In genomic region chr17:58541249-58541648, GRCh38 we compare ENCODE assay signal across 9 cellular contexts. TPM values are rescaled to one million over a fixed set of nuclear protein-coding genes. Genes with fewer than 3 reads are reported as not detected.
A peak's percentile ranks its signal among the peaks of the same experiment; 100 is the strongest.
DNase-seq lines count a peak whose midpoint lies in the region; ATAC-seq and TF ChIP-seq lines count a peak whose summit lies in the region.
"Had no signal": no experiment of that assay in that cellular context is flagged by ENCODE, and none has a peak within 500 bp of the region (broad histone marks: within the 10 kb centered on the region; RNA-seq: fewer than 3 reads in every experiment).

No MANE protein-coding gene starts in this region.

- POLR2A ChIA-PET in activated CD8-positive, alpha-beta T cell treated with anti-CD3 and anti-CD28 coated beads, Interleukin-2, amount 10 ng/mL, durations not matched to agents 7 days and 5 days (lab: Charles Lee), result interaction anchor here (1.2 to 2.3 kb wide), 3 partner anchors 90 to 151 kb away, joined by 4 to 7 read pairs (median 5); partner anchors contain the start of gene RAD51C

- peaks cover 12% of the 10 kb centered on the region for H3K27me3 Mint-ChIP-seq in activated CD8-positive, alpha-beta T cell treated with anti-CD3 and anti-CD28 coated beads, Interleukin-2, amount 10 ng/mL, durations not matched to agents 7 days and 5 days (ENCODE audit: low read depth)
- peaks cover 8 to 31% (median 12%) of the 10 kb centered on the region in 3 donors for H3K27me3 Mint-ChIP-seq in naive B cell

- H3K27ac Mint-ChIP-seq in activated CD8-positive, alpha-beta T cell treated with anti-CD3 and anti-CD28 coated beads, Interleukin-2, amount 10 ng/mL, durations not matched to agents 7 days and 5 days, result no peak overlapping the region
- H3K27ac Mint-ChIP-seq in naive B cell, result no peak overlapping the region

- DNase-seq in GM10266 (ENCODE audit: extremely low spot score) (no peak), naive B cell (no peak), C1 segment of cervical spinal cord (lab: John Stamatoyannopoulos, UW) (no peak), GM19238 (ENCODE audit: insufficient read length, low spot score) (no peak), T1000 (lab: John Stamatoyannopoulos, UW) (no peak)
- DNase-seq in activated CD8-positive, alpha-beta T cell treated with anti-CD3 and anti-CD28 coated beads, Interleukin-2, amount 10 ng/mL, durations not matched to agents 7 days and 5 days, result no peak
- DNase-seq: activated CD4-positive, alpha-beta T cell treated with anti-CD3 and anti-CD28 coated beads for 48 hours had no signal

- H3K36me3 Mint-ChIP-seq in activated CD8-positive, alpha-beta T cell treated with anti-CD3 and anti-CD28 coated beads, Interleukin-2, amount 10 ng/mL, durations not matched to agents 7 days and 5 days (ENCODE audit: low read depth), result no peaks in the 10 kb centered on the region
- H3K36me3 Mint-ChIP-seq in naive B cell, result no peaks in the 10 kb centered on the region

- H3K4me3 Mint-ChIP-seq in activated CD8-positive, alpha-beta T cell treated with anti-CD3 and anti-CD28 coated beads, Interleukin-2, amount 10 ng/mL, durations not matched to agents 7 days and 5 days, result no peak overlapping the region
- no peak overlapping the region for H3K4me3 Mint-ChIP-seq in naive B cell

- TF ChIP-seq EP300 in Ishikawa (IDR thresholded peaks at IDR 0.05; ENCODE audit: borderline replicate concordance), result no peak

- peak; percentile 65 for ATAC-seq in activated CD8-positive, alpha-beta T cell treated with anti-CD3 and anti-CD28 coated beads, Interleukin-2, amount 10 ng/mL, durations not matched to agents 7 days and 5 days
- peak; percentile 33 to 41 for ATAC-seq in naive B cell (ENCODE audit: low read depth in 2 of 2)

- CTCF ChIA-PET in activated CD8-positive, alpha-beta T cell treated with anti-CD3 and anti-CD28 coated beads, Interleukin-2, amount 10 ng/mL, durations not matched to agents 7 days and 5 days (lab: Charles Lee), result interaction anchor here (0.8 to 2.2 kb wide), 7 partner anchors 9 to 124 kb away, joined by 3 to 9 read pairs (median 3); partner anchors contain the start of gene RNF43

- no peaks in the 10 kb centered on the region for H3K9me3 Mint-ChIP-seq in activated CD8-positive, alpha-beta T cell treated with anti-CD3 and anti-CD28 coated beads, Interleukin-2, amount 10 ng/mL, durations not matched to agents 7 days and 5 days (ENCODE audit: insufficient read depth)
- H3K9me3 Mint-ChIP-seq in naive B cell, result no peaks in the 10 kb centered on the region

- TF ChIP-seq CTCF in GM10266 (IDR thresholded peaks at IDR 0.05; ENCODE audit: control insufficient read depth, insufficient read depth, low read depth, missing control alignments), result peak; percentile 43

- no peaks in the 10 kb centered on the region for H3K4me1 Mint-ChIP-seq in activated CD8-positive, alpha-beta T cell treated with anti-CD3 and anti-CD28 coated beads, Interleukin-2, amount 10 ng/mL, durations not matched to agents 7 days and 5 days (ENCODE audit: low read depth)
- no peaks in the 10 kb centered on the region for H3K4me1 Mint-ChIP-seq in naive B cell

- TF ChIP-seq RAD21 in Ishikawa (IDR thresholded peaks at IDR 0.05; ENCODE audit: low read depth), result peak; percentile 42; the same call in 1 of the 2 replicates

TF ChIP-seq in Ishikawa, 13 proteins besides CTCF, POLR2A, EP300 and RAD21:
- TF ChIP-seq YY1 (IDR thresholded peaks at IDR 0.05; ENCODE audit: low read depth) (no peak), EGR1 (IDR thresholded peaks at IDR 0.05) (no peak), CREB1 (IDR thresholded peaks at IDR 0.05; ENCODE audit: low read depth) (no peak), ZBTB7A (IDR thresholded peaks at IDR 0.05; ENCODE audit: low read depth) (no peak), TEAD4 (IDR thresholded peaks at IDR 0.05) (no peak), TAF1 (IDR thresholded peaks at IDR 0.05; ENCODE audit: low read depth) (no peak), FOXM1 (IDR thresholded peaks at IDR 0.05; ENCODE audit: borderline replicate concordance, low read depth) (no peak), CEBPB (IDR thresholded peaks at IDR 0.05) (no peak), USF1 (IDR thresholded peaks at IDR 0.05) (no peak)

RNA-seq across cellular contexts. Expression of gene MTMR4, which starts 26.8 kb away (rescaled TPM):
- 10 to 100 TPM; 47.7 to 48.6 TPM for total RNA-seq in activated CD8-positive, alpha-beta T cell treated with anti-CD3 and anti-CD28 coated beads, Interleukin-2, amount 10 ng/mL, durations not matched to agents 7 days and 5 days
- polyA plus RNA-seq in naive B cell (ENCODE audit: low read depth in 6 of 6), result 10 to 100 TPM; 12.9 to 35.7 (median 30.4) TPM

RNA-seq across cellular contexts. Expression of gene HSF5, which starts 53.0 kb away (rescaled TPM):
- under 1 TPM; 0.08 to 0.18 TPM for total RNA-seq in activated CD8-positive, alpha-beta T cell treated with anti-CD3 and anti-CD28 coated beads, Interleukin-2, amount 10 ng/mL, durations not matched to agents 7 days and 5 days
- 1 to 10 TPM; 1.3 to 4.6 (median 3.1) TPM for polyA plus RNA-seq in naive B cell (ENCODE audit: low read depth in 6 of 6)
- polyA plus RNA-seq: hepatocyte had no signal
